In genomic region chrX:119105826-119106225, GRCh38 we compare ENCODE assay signal across 29 cellular contexts. TPM values are rescaled to one million over a fixed set of nuclear protein-coding genes. Genes with fewer than 3 reads are reported as not detected.
DNase-seq lines count a peak whose midpoint lies in the region; ATAC-seq and TF ChIP-seq lines count a peak whose summit lies in the region.
"Had no signal": no experiment of that assay in that cellular context is flagged by ENCODE, and none has a peak within 500 bp of the region (broad histone marks: within the 10 kb centered on the region; RNA-seq: fewer than 3 reads in every experiment).

No MANE protein-coding gene starts in this region.

- DNase-seq in AG20443 (ENCODE audit: low spot score), result peak; percentile 57
- peak; percentile 49 for DNase-seq in M059J (ENCODE audit: low read depth)
- DNase-seq in choroid plexus epithelial cell (ENCODE audit: low read depth), result peak; percentile 42
- peak; percentile 22 for DNase-seq in mesenchymal stem cell
- DNase-seq in thyroid gland, result no peak
- DNase-seq: activated CD4-positive, alpha-beta memory T cell treated with anti-CD3 and anti-CD28 coated beads for 36 hours; anterior cingulate cortex; C1 segment of cervical spinal cord; Caco-2; DND-41; heart right ventricle; NCI-H1105; NCI-H187 treated with DMSO at 0.1 percent for 48 hours; NCI-H526 treated with DMSO at 0.1 percent for 48 hours; nephron progenitor cell; ovary; stimulated activated CD4-positive, alpha-beta T cell treated with anti-CD3 and anti-CD28 coated beads, Interleukin-2, amount 100 ng/mL, for 48 hours; upper lobe of left lung had no signal

- no peak overlapping the region for H3K9ac ChIP-seq in mesenchymal stem cell (ENCODE audit: low read length)

- H3K27me3 ChIP-seq in mesenchymal stem cell (ENCODE audit: control insufficient read depth in 1 of 2, insufficient read depth in 1 of 2, low read length in 2 of 2) (peaks cover 0 to 50% of the 10 kb centered on the region in 2 experiments), thyroid gland (no peaks in the 10 kb centered on the region)
- H3K27me3 ChIP-seq: ovary, upper lobe of left lung had no signal

- ATAC-seq in GM19351 (IDR thresholded peaks at IDR 0.05; ENCODE audit: unreplicated experiment) (no peak), GM21786 (IDR thresholded peaks at IDR 0.05; ENCODE audit: unreplicated experiment) (no peak), HG03280 (IDR thresholded peaks at IDR 0.05; ENCODE audit: unreplicated experiment) (no peak)
- ATAC-seq: activated T-helper 17 cell treated with anti-CD3 and anti-CD28 coated beads, Interleukin-2, amount 50 U/mL, for 72 hours; heart right ventricle had no signal

- no peak overlapping the region for H4K91ac ChIP-seq in mesenchymal stem cell (ENCODE audit: low read length)

- H3K18ac ChIP-seq in mesenchymal stem cell (ENCODE audit: low read depth in 1 of 2, low read length in 2 of 2), result no peak overlapping the region

- no peaks in the 10 kb centered on the region for H3K4me1 ChIP-seq in mesenchymal stem cell (ENCODE audit: control insufficient read depth, insufficient read depth, low read depth, low read length)
- no peaks in the 10 kb centered on the region for H3K4me1 ChIP-seq in thyroid gland
- H3K4me1 ChIP-seq: Caco-2, heart right ventricle, upper lobe of left lung had no signal

- H4K8ac ChIP-seq in mesenchymal stem cell (ENCODE audit: low read length), result no peak overlapping the region

- no peak overlapping the region for H3K27ac ChIP-seq in mesenchymal stem cell (ENCODE audit: low read length, poor library complexity, severe bottlenecking)
- no peak overlapping the region for H3K27ac ChIP-seq in thyroid gland
- H3K27ac ChIP-seq: heart right ventricle, ovary, RWPE1, SK-N-MC, upper lobe of left lung had no signal

- no peak overlapping the region for H3K14ac ChIP-seq in mesenchymal stem cell (ENCODE audit: low read length in 2 of 2)

- no peak overlapping the region for H2BK120ac ChIP-seq in mesenchymal stem cell (ENCODE audit: low read depth, low read length)

- no peak overlapping the region for H2AFZ ChIP-seq in mesenchymal stem cell (ENCODE audit: low read depth, low read length)

- H2BK12ac ChIP-seq in mesenchymal stem cell (ENCODE audit: low read length in 2 of 2), result no peak overlapping the region

- intact Hi-C loops in thyroid gland (cut with DNase I), result no loop called here

- H3K79me1 ChIP-seq in mesenchymal stem cell (replicated peaks; ENCODE audit: low read length, poor library complexity, severe bottlenecking), result no peaks in the 10 kb centered on the region

- no peak overlapping the region for H2AK5ac ChIP-seq in mesenchymal stem cell (ENCODE audit: low read length, severe bottlenecking)

- H3K9me3 ChIP-seq in mesenchymal stem cell (ENCODE audit: control insufficient read depth, low read length) (no peaks in the 10 kb centered on the region), thyroid gland (no peaks in the 10 kb centered on the region)
- H3K9me3 ChIP-seq: Caco-2, heart right ventricle, ovary, upper lobe of left lung had no signal

- TF ChIP-seq CTCF in choroid plexus epithelial cell (conservative IDR thresholded peaks at IDR 0.05; ENCODE audit: low read depth, low read length) (no peak), thyroid gland (IDR thresholded peaks at IDR 0.05) (no peak)

- no peak overlapping the region for H3K23ac ChIP-seq in mesenchymal stem cell (ENCODE audit: low read length in 2 of 2)

- H2BK15ac ChIP-seq in mesenchymal stem cell (ENCODE audit: low read depth, poor library complexity, severe bottlenecking), result no peak overlapping the region

- H3K4ac ChIP-seq in mesenchymal stem cell (ENCODE audit: low read depth in 1 of 2, low read length in 2 of 2), result no peak overlapping the region

- no peak overlapping the region for H2BK5ac ChIP-seq in mesenchymal stem cell (ENCODE audit: low read depth, low read length, poor library complexity, severe bottlenecking)

- H3K4me2 ChIP-seq in mesenchymal stem cell (ENCODE audit: low read length, poor library complexity, severe bottlenecking), result no peak overlapping the region

- no peak for TF ChIP-seq POLR2A in thyroid gland (IDR thresholded peaks at IDR 0.05)

- H3K4me3 ChIP-seq in choroid plexus epithelial cell (ENCODE audit: low read depth, low read length), result no peak overlapping the region
- H3K4me3 ChIP-seq in mesenchymal stem cell (ENCODE audit: insufficient read depth in 1 of 2, low read depth in 1 of 2, low read length in 2 of 2), result no peak overlapping the region
- no peak overlapping the region for H3K4me3 ChIP-seq in thyroid gland (replicated peaks in 1 of 3)
- H3K4me3 ChIP-seq: heart right ventricle, ovary, SK-N-MC, upper lobe of left lung had no signal

- H3K36me3 ChIP-seq in mesenchymal stem cell (ENCODE audit: control insufficient read depth in 1 of 2, insufficient read depth in 2 of 2, low read depth in 1 of 2, low read length in 2 of 2) (no peaks in the 10 kb centered on the region), thyroid gland (no peaks in the 10 kb centered on the region)
- H3K36me3 ChIP-seq: heart right ventricle, ovary, upper lobe of left lung had no signal

RNA-seq across cellular contexts. Expression of gene KIAA1210, which starts 21.8 kb away (rescaled TPM):
- total RNA-seq in M059J (2014; rRNA removed; shearing (Covaris generic)), result 0.02 TPM in 1 of 2 replicates, not detected in the other
- polyA plus RNA-seq in mesenchymal stem cell (2013, experiment 1 of 2), result under 0.01 TPM
- not detected for polyA plus RNA-seq in mesenchymal stem cell (2013, experiment 2 of 2)
- total RNA-seq in thyroid gland, result under 1 TPM in 3 of 4 donors, not detected in 1; 0.08 to 0.94 (median 0.33) TPM
- total RNA-seq: activated CD4-positive, alpha-beta memory T cell treated with anti-CD3 and anti-CD28 coated beads for 36 hours; activated T-helper 17 cell treated with anti-CD3 and anti-CD28 coated beads, Interleukin-2, amount 50 U/mL, for 72 hours; Caco-2; dermis microvascular lymphatic vessel endothelial cell; H1; lung microvascular endothelial cell; renal cortical epithelial cell; upper lobe of left lung had no signal
- polyA plus RNA-seq: heart right ventricle had no signal

RNA-seq across cellular contexts. Expression of gene CT47C1, which starts 33.0 kb away (rescaled TPM):
- 0.39 TPM in 1 of 2 replicates, not detected in the other for total RNA-seq in M059J (2014; rRNA removed; shearing (Covaris generic))
- not detected for polyA plus RNA-seq in mesenchymal stem cell (2013, experiment 1 of 2)
- not detected for polyA plus RNA-seq in mesenchymal stem cell (2013, experiment 2 of 2)
- total RNA-seq in thyroid gland, result not detected
- total RNA-seq: activated CD4-positive, alpha-beta memory T cell treated with anti-CD3 and anti-CD28 coated beads for 36 hours; activated T-helper 17 cell treated with anti-CD3 and anti-CD28 coated beads, Interleukin-2, amount 50 U/mL, for 72 hours; Caco-2; dermis microvascular lymphatic vessel endothelial cell; H1; heart right ventricle; lung microvascular endothelial cell; ovary; renal cortical epithelial cell; subcutaneous adipose tissue; upper lobe of left lung had no signal
- polyA plus RNA-seq: H1, heart right ventricle, ovary had no signal

Comparison
In these comparisons a context has a peak if more than half of its experiments do, and no peak if none do; other contexts are left out.
1. DNase-seq: peak in AG20443 (single experiment), M059J (single experiment), choroid plexus epithelial cell (single experiment) and mesenchymal stem cell (single experiment); none in thyroid gland (0 of 2).